9 cellular contexts compared by ENCODE assay signal in genomic region chr17:52383493-52384100, GRCh38.
DNase-seq lines count a peak whose midpoint lies in the region; ATAC-seq and TF ChIP-seq lines count a peak whose summit lies in the region.
"Had no signal": no experiment of that assay in that cellular context is flagged by ENCODE, and none has a peak within 500 bp of the region (broad histone marks: within the 10 kb centered on the region; RNA-seq: fewer than 3 reads in every experiment).

No MANE protein-coding gene starts in this region.

- intact Hi-C loops in activated CD8-positive, alpha-beta T cell treated with anti-CD3 and anti-CD28 coated beads for 36 hours (cut with micrococcal nuclease), result no loop called here

- no peak overlapping the region for H3K4me2 ChIP-seq in hepatocyte

- H4K20me1 ChIP-seq in hepatocyte (ENCODE audit: insufficient read depth, poor library complexity, severe bottlenecking), result no peaks in the 10 kb centered on the region

- H3K36me3 Mint-ChIP-seq in activated CD8-positive, alpha-beta T cell treated with anti-CD3 and anti-CD28 coated beads for 36 hours (ENCODE audit: low read depth), result no peaks in the 10 kb centered on the region
- H3K36me3 Mint-ChIP-seq: naive B cell had no signal

- no peak overlapping the region for H2AFZ ChIP-seq in hepatocyte

- H3K9me3 ChIP-seq in hepatocyte (ENCODE audit: low read depth), result no peaks in the 10 kb centered on the region

- H3K4me1 ChIP-seq in hepatocyte (ENCODE audit: insufficient read depth), result no peaks in the 10 kb centered on the region

- no peaks in the 10 kb centered on the region for H3K79me2 ChIP-seq in hepatocyte

- H3K36me3 ChIP-seq in hepatocyte (replicated peaks; ENCODE audit: insufficient read depth, low read depth), result no peaks in the 10 kb centered on the region

- 65% methylated on average over 4 of the region's 4 CpGs for WGBS in hepatocyte (ENCODE audit: low lambda C conversion rate, missing lambda C conversion rate)

- peak; percentile 43 for TF ChIP-seq CTCF in activated CD8-positive, alpha-beta T cell treated with anti-CD3 and anti-CD28 coated beads for 36 hours (IDR thresholded peaks at IDR 0.05)
- peak; percentile 83 for TF ChIP-seq CTCF in hepatocyte (IDR thresholded peaks at IDR 0.05; ENCODE audit: poor library complexity)

- no peaks in the 10 kb centered on the region for H3K27me3 ChIP-seq in hepatocyte

- H3K27me3 Mint-ChIP-seq in activated CD8-positive, alpha-beta T cell treated with anti-CD3 and anti-CD28 coated beads for 36 hours, result no peaks in the 10 kb centered on the region
- H3K27me3 Mint-ChIP-seq: naive B cell had no signal

- no peak overlapping the region for H3K4me3 Mint-ChIP-seq in activated CD8-positive, alpha-beta T cell treated with anti-CD3 and anti-CD28 coated beads for 36 hours
- H3K4me3 Mint-ChIP-seq: naive B cell had no signal

- no peaks in the 10 kb centered on the region for H3K9me3 Mint-ChIP-seq in activated CD8-positive, alpha-beta T cell treated with anti-CD3 and anti-CD28 coated beads for 36 hours

- H3K27ac ChIP-seq in hepatocyte, result no peak overlapping the region

- DNase-seq in DMS53 (lab: John Stamatoyannopoulos, UW), result peak; percentile 97
- DNase-seq in H4 (ENCODE audit: low spot score), result peak; percentile 89
- peak; percentile 63 for DNase-seq in NCI-H1694 treated with DMSO at 0.1 percent for 48 hours (lab: John Stamatoyannopoulos, UW)
- peak; percentile 41 for DNase-seq in activated CD8-positive, alpha-beta T cell treated with anti-CD3 and anti-CD28 coated beads for 36 hours
- peak; percentile 88 for DNase-seq in hepatocyte (ENCODE audit: low spot score)
- DNase-seq in stimulated activated CD4-positive, alpha-beta T cell treated with anti-CD3 and anti-CD28 coated beads, Interleukin-4, amount 100 ng/mL, for 24 hours, result peak; percentile 5
- DNase-seq in epidermal melanocyte (ENCODE audit: insufficient read length, low spot score), result no peak
- DNase-seq: naive B cell had no signal

- no peaks in the 10 kb centered on the region for H3K9me2 ChIP-seq in hepatocyte (replicated peaks; ENCODE audit: insufficient read depth)

- H3K27ac Mint-ChIP-seq in activated CD8-positive, alpha-beta T cell treated with anti-CD3 and anti-CD28 coated beads for 36 hours, result no peak overlapping the region
- H3K27ac Mint-ChIP-seq: naive B cell had no signal

- no peak overlapping the region for H3K4me3 ChIP-seq in hepatocyte

- CTCF ChIA-PET in activated CD8-positive, alpha-beta T cell treated with anti-CD3 and anti-CD28 coated beads for 36 hours (lab: Charles Lee), result interaction anchor here (1.1 kb wide), 1 partner anchor 9 kb away, joined by 3 read pairs; no protein-coding TSS in a partner anchor

- ATAC-seq in activated CD8-positive, alpha-beta T cell treated with anti-CD3 and anti-CD28 coated beads for 36 hours, result peak; percentile 37
- ATAC-seq in GM18519 (IDR thresholded peaks at IDR 0.05; ENCODE audit: low FRiP score, unreplicated experiment), result no peak

- POLR2A ChIA-PET in activated CD8-positive, alpha-beta T cell treated with anti-CD3 and anti-CD28 coated beads for 36 hours (lab: Charles Lee), result no interaction called here

- no peaks in the 10 kb centered on the region for H3K4me1 Mint-ChIP-seq in activated CD8-positive, alpha-beta T cell treated with anti-CD3 and anti-CD28 coated beads for 36 hours (ENCODE audit: low read depth)
- H3K4me1 Mint-ChIP-seq: naive B cell had no signal
